9 cellular contexts compared by ENCODE assay signal in the genomic region with DNA sequence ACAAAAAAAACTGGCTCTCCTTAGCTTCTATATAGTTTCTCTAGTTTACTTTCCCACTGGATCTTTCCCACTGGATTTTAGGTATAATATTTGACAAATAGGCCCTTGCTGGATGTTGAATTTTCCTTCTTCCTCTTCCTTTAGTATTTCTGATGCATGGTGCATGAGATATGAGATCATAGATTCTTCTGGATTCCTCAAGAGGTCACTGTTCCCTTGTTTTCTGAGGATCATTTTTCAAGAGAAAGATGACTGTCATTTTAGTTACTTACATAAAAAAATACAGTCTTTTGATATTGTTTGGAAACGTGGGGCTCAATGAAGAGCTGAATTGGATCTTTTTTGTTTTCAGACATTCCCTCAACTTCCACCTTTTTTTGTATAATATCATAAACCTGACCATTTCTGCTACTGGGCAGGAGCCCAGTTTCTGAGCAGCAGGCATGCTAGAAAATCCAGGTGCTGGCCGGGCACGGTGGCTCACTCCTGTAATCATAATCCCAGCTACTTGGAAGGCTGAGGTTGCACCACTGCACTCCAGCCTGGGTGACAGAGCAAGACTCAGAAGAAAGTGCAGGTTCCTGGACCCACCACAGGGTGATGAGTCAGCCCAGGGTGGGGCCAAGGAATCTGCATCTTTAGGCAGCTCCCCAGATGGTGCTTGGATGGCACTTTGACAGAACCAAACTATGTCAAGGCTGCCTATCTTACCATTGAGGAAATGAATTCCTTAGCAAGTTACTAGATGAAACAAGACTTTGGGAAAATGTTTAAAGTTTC.
DNase-seq lines count a peak whose midpoint lies in the region; ATAC-seq, FAIRE-seq and TF ChIP-seq lines count a peak whose summit lies in the region.
"Had no signal": no experiment of that assay in that cellular context is flagged by ENCODE, and none has a peak within 500 bp of the region (broad histone marks: within the 10 kb centered on the region; RNA-seq: fewer than 3 reads in every experiment).

No MANE protein-coding gene starts in this region.

- no peaks in the 10 kb centered on the region for H3K36me3 Mint-ChIP-seq in nephron (ENCODE audit: low read depth)

- H3K27ac Mint-ChIP-seq in nephron, result no peak overlapping the region

- H3K27ac ChIP-seq in ACC112 (ENCODE audit: low read depth, low read length), result peak overlapping the region; percentile 16; the same call in 1 of the 2 replicates

- no peak overlapping the region for H3K4me3 Mint-ChIP-seq in nephron

- H3K36me3 ChIP-seq in ACC112 (ENCODE audit: insufficient read depth, low read length), result no peaks in the 10 kb centered on the region
- H3K36me3 ChIP-seq: HAP-1 had no signal

- peaks cover 20% of the 10 kb centered on the region for H3K4me1 ChIP-seq in ACC112 (ENCODE audit: control insufficient read depth, insufficient read depth, low read length, unreplicated experiment)

- peak; percentile 49 to 65 (median 55) for TF ChIP-seq CTCF in nephron (IDR thresholded peaks at IDR 0.05; ENCODE audit: unreplicated experiment in 3 of 3)

- no peak overlapping the region for H2AFZ ChIP-seq in ACC112 (ENCODE audit: low read length, unreplicated experiment)

- no peak for ATAC-seq in GM21367 (IDR thresholded peaks at IDR 0.05; ENCODE audit: unreplicated experiment)
- ATAC-seq in GM18511 (IDR thresholded peaks at IDR 0.05; ENCODE audit: unreplicated experiment), result no peak
- ATAC-seq in sciatic nerve, result no peak

- H3K79me2 ChIP-seq in ACC112 (ENCODE audit: control insufficient read depth, insufficient read depth, low read length, unreplicated experiment), result no peaks in the 10 kb centered on the region

- H3K4me3 ChIP-seq in ACC112 (ENCODE audit: low read depth, low read length), result no peak overlapping the region
- H3K4me3 ChIP-seq: HAP-1 had no signal

- no peaks in the 10 kb centered on the region for H3K9me3 Mint-ChIP-seq in nephron

- no peaks in the 10 kb centered on the region for H3K27me3 ChIP-seq in ACC112 (ENCODE audit: insufficient read depth, low read length)

- intact Hi-C loops in sciatic nerve (cut with DNase I), result no loop called here

- H3K27me3 Mint-ChIP-seq in nephron (ENCODE audit: low read depth), result peaks cover 14% of the 10 kb centered on the region

- peak; percentile 63 for FAIRE-seq in G401.6 (lab: Jason Lieb, UNC)

- peaks cover 6% of the 10 kb centered on the region for H3K4me1 Mint-ChIP-seq in nephron

- peak; percentile 66 for DNase-seq in NCI-H82 (lab: John Stamatoyannopoulos, UW)
- peak; percentile 87 for DNase-seq in dermis blood vessel endothelial cell
- no peak for DNase-seq in sciatic nerve (ENCODE audit: low spot score)
